16 cellular contexts compared by ENCODE assay signal in the genomic region with DNA sequence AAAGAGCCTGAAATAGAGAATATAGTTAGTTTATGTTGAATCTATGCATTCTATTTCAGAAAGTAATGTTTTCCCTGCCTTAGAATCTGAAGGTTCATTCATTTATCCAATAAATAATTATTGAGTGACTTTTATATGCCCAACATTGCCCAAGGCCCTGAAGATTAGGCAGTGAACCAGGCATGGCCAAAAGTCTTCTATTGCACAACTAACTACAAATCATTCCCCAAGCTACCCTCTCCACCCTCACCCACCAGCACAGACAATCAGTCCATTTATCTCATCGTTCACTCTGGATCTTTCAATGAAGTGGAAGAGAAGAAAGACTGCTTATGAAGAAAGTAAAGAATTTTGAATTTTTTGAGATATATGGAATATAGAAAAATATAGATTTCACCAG.
"Had no signal": no experiment of that assay in that cellular context is flagged by ENCODE, and none has a peak within 500 bp of the region (broad histone marks: within the 10 kb centered on the region; RNA-seq: fewer than 3 reads in every experiment).

No MANE protein-coding gene starts in this region.

- H3K4me1 ChIP-seq: pancreas, suprapubic skin had no signal

- H3K27ac ChIP-seq: esophagus squamous epithelium, pancreas, suprapubic skin had no signal

- DNase-seq: activated CD4-positive, alpha-beta T cell treated with anti-CD3 and anti-CD28 coated beads for 36 hours; activated CD4-positive, alpha-beta T cell treated with anti-CD3 and anti-CD28 coated beads, Interleukin-2, amount 50 U/mL, for 48 hours; activated T-cell treated with anti-CD3 and anti-CD28 coated beads for 4 hours; amniotic stem cell; effector CD4-positive, alpha-beta T cell; esophagus squamous epithelium; immature natural killer cell; mesenchymal stem cell; naive thymus-derived CD8-positive, alpha-beta T cell; pancreas; small intestine; stimulated activated CD4-positive, alpha-beta T cell treated with anti-CD3 and anti-CD28 coated beads, Interleukin-15, amount 100 ng/mL, for 24 hours; stimulated activated CD4-positive, alpha-beta T cell treated with anti-CD3 and anti-CD28 coated beads, Interleukin-2, amount 100 ng/mL, for 48 hours; stimulated activated naive CD8-positive, alpha-beta T cell treated with anti-CD3 and anti-CD28 coated beads, Interleukin-15, amount 100 ng/mL, for 72 hours had no signal

- H3K27me3 ChIP-seq: esophagus squamous epithelium, pancreas, suprapubic skin had no signal

- H3K36me3 ChIP-seq: esophagus squamous epithelium, pancreas, suprapubic skin had no signal

- ATAC-seq: activated CD4-positive, alpha-beta T cell treated with anti-CD3 and anti-CD28 coated beads for 36 hours; naive thymus-derived CD8-positive, alpha-beta T cell; pancreas; stimulated activated naive CD8-positive, alpha-beta T cell treated with anti-CD3 and anti-CD28 coated beads, Interleukin-15, amount 100 ng/mL, for 72 hours had no signal

- H3K9me3 ChIP-seq: esophagus squamous epithelium, pancreas had no signal

- H3K4me3 ChIP-seq: esophagus squamous epithelium, pancreas, suprapubic skin had no signal

- FAIRE-seq: pancreas, small intestine, TTC549 had no signal
